11 cellular contexts compared by ENCODE assay signal in genomic region chr15:59169337-59169736, GRCh38. TPM values are rescaled to one million over a fixed set of nuclear protein-coding genes. Genes with fewer than 3 reads are reported as not detected.
DNase-seq lines count a peak whose midpoint lies in the region; ATAC-seq, FAIRE-seq and TF ChIP-seq lines count a peak whose summit lies in the region.
"Had no signal": no experiment of that assay in that cellular context is flagged by ENCODE, and none has a peak within 500 bp of the region (broad histone marks: within the 10 kb centered on the region; RNA-seq: fewer than 3 reads in every experiment).

No MANE protein-coding gene starts in this region.

- H3K9ac ChIP-seq in astrocyte (ENCODE audit: low read length): peak overlapping the region; percentile 69
- H3K9ac ChIP-seq: parathyroid adenoma had no signal

- no peak for DNase-seq in activated T-cell treated with anti-CD3 and anti-CD28 coated beads, Interleukin-2, amount 50 U/mL, for 72 hours
- no peak for DNase-seq in activated T-cell treated with anti-CD3 and anti-CD28 coated beads for 4 hours
- peak; percentile 95 for DNase-seq in astrocyte (ENCODE audit: low read depth)
- peak; percentile 42 for DNase-seq in kidney glomerular epithelial cell (lab: John Stamatoyannopoulos, UW)
- no peak for DNase-seq in tibial artery
- DNase-seq in Caco-2: no peak
- DNase-seq in NCI-H2029 treated with DMSO at 0.1 percent for 48 hours (lab: John Stamatoyannopoulos, UW): no peak
- DNase-seq: CD4-positive, CD25-positive, alpha-beta regulatory T cell; SHP77 had no signal

- H3K27ac Mint-ChIP-seq in activated T-cell treated with anti-CD3 and anti-CD28 coated beads, Interleukin-2, amount 50 U/mL, for 72 hours: peak overlapping the region; percentile 89
- H3K27ac Mint-ChIP-seq in astrocyte (ENCODE audit: unreplicated experiment) (peak overlapping the region; percentile 97), Caco-2 (ENCODE audit: unreplicated experiment) (no peak overlapping the region)
- H3K27ac Mint-ChIP-seq: CD4-positive, CD25-positive, alpha-beta regulatory T cell had no signal

- peaks cover 11% of the 10 kb centered on the region for H3K4me1 Mint-ChIP-seq in activated T-cell treated with anti-CD3 and anti-CD28 coated beads, Interleukin-2, amount 50 U/mL, for 72 hours (ENCODE audit: low read depth)
- H3K4me1 Mint-ChIP-seq in astrocyte (ENCODE audit: low read depth, unreplicated experiment) (peaks cover 40% of the 10 kb centered on the region), Caco-2 (ENCODE audit: low read depth, unreplicated experiment) (peaks cover 9% of the 10 kb centered on the region)
- H3K4me1 Mint-ChIP-seq: CD4-positive, CD25-positive, alpha-beta regulatory T cell had no signal

- ATAC-seq in activated T-cell treated with anti-CD3 and anti-CD28 coated beads, Interleukin-2, amount 50 U/mL, for 72 hours (replicated peaks in 1 of 2): peak; percentile 57 to 74
- no peak for ATAC-seq in HG03432 (IDR thresholded peaks at IDR 0.05; ENCODE audit: unreplicated experiment)

- H3K4me2 ChIP-seq in astrocyte (ENCODE audit: low read length): peak overlapping the region; percentile 46

- H3K4me3 Mint-ChIP-seq in activated T-cell treated with anti-CD3 and anti-CD28 coated beads, Interleukin-2, amount 50 U/mL, for 72 hours: no peak overlapping the region
- H3K4me3 Mint-ChIP-seq in astrocyte (ENCODE audit: unreplicated experiment) (peak overlapping the region; percentile 12), Caco-2 (ENCODE audit: unreplicated experiment) (no peak overlapping the region)
- H3K4me3 Mint-ChIP-seq: CD4-positive, CD25-positive, alpha-beta regulatory T cell had no signal

- H3K27me3 Mint-ChIP-seq in activated T-cell treated with anti-CD3 and anti-CD28 coated beads, Interleukin-2, amount 50 U/mL, for 72 hours (ENCODE audit: low read depth): no peaks in the 10 kb centered on the region
- no peaks in the 10 kb centered on the region for H3K27me3 Mint-ChIP-seq in astrocyte (ENCODE audit: low read depth, unreplicated experiment)
- H3K27me3 Mint-ChIP-seq in Caco-2 (ENCODE audit: insufficient read depth, unreplicated experiment): no peaks in the 10 kb centered on the region
- H3K27me3 Mint-ChIP-seq: CD4-positive, CD25-positive, alpha-beta regulatory T cell had no signal

- TF ChIP-seq CTCF in astrocyte (IDR thresholded peaks at IDR 0.05; ENCODE audit: insufficient read depth, low read depth, low read length) (no peak), tibial artery (IDR thresholded peaks at IDR 0.05) (no peak), Caco-2 (IDR thresholded peaks at IDR 0.05; ENCODE audit: insufficient read depth in 1 of 2, low read depth in 1 of 2, low read length in 1 of 2, severe bottlenecking in 1 of 2, unreplicated experiment in 1 of 2) (no peak)

- intact Hi-C loops in tibial artery (cut with DNase I; ENCODE audit: low total_unique reads): loop anchor here (10.0 kb wide), 1 partner anchor 205 kb away; the partner anchor contains the start of gene MYO1E
- intact Hi-C loops in Caco-2 (cut with micrococcal nuclease; ENCODE audit: unreplicated experiment): loop anchor here (10.0 kb wide), 1 partner anchor 245 kb away; no protein-coding TSS in a partner anchor

- H3K27ac ChIP-seq in astrocyte (ENCODE audit: low read depth, low read length) (peak overlapping the region; percentile 94), tibial artery (peak overlapping the region; percentile 85 to 93)
- H3K27ac ChIP-seq: parathyroid adenoma had no signal

- no peaks in the 10 kb centered on the region for H3K9me3 ChIP-seq in astrocyte (ENCODE audit: insufficient read depth, low read depth, low read length)
- no peaks in the 10 kb centered on the region for H3K9me3 ChIP-seq in tibial artery
- no peaks in the 10 kb centered on the region for H3K9me3 ChIP-seq in Caco-2

- CTCF ChIA-PET in Caco-2 (lab: Charles Lee): no interaction called here

- H3K4me3 ChIP-seq in astrocyte (ENCODE audit: insufficient read depth, low read depth, low read length): no peak overlapping the region
- no peak overlapping the region for H3K4me3 ChIP-seq in tibial artery
- H3K4me3 ChIP-seq in Caco-2 (ENCODE audit: low read depth, low read length): no peak overlapping the region

- H3K27me3 ChIP-seq in astrocyte (ENCODE audit: insufficient read depth, low read length): no peaks in the 10 kb centered on the region
- no peaks in the 10 kb centered on the region for H3K27me3 ChIP-seq in tibial artery
- no peaks in the 10 kb centered on the region for H3K27me3 ChIP-seq in Caco-2 (replicated peaks; ENCODE audit: control insufficient read depth, insufficient read depth, low read length)

- no peaks in the 10 kb centered on the region for H3K79me2 ChIP-seq in astrocyte (ENCODE audit: insufficient read depth, low read length)
- H3K79me2 ChIP-seq: parathyroid adenoma had no signal

- FAIRE-seq in astrocyte (lab: Jason Lieb, UNC): peak; percentile 84

- no peak overlapping the region for H2AFZ ChIP-seq in astrocyte (ENCODE audit: low read depth, low read length)
- H2AFZ ChIP-seq: parathyroid adenoma had no signal

- H3K36me3 ChIP-seq in astrocyte (ENCODE audit: insufficient read depth, low read length) (peaks cover 25% of the 10 kb centered on the region), tibial artery (peaks cover 21 to 51% (median 21%) of the 10 kb centered on the region in 3 donors), Caco-2 (ENCODE audit: control insufficient read depth, insufficient read depth, low read length) (peaks cover 2% of the 10 kb centered on the region; the same call in 1 of the 2 replicates)

- no peaks in the 10 kb centered on the region for H4K20me1 ChIP-seq in astrocyte (ENCODE audit: insufficient read depth, low read length)

- H3K36me3 Mint-ChIP-seq in activated T-cell treated with anti-CD3 and anti-CD28 coated beads, Interleukin-2, amount 50 U/mL, for 72 hours (ENCODE audit: insufficient read depth in 2 of 2): no peaks in the 10 kb centered on the region
- H3K36me3 Mint-ChIP-seq in astrocyte (ENCODE audit: low read depth, unreplicated experiment) (peaks cover 27% of the 10 kb centered on the region), Caco-2 (ENCODE audit: insufficient read depth, unreplicated experiment) (peaks cover 53% of the 10 kb centered on the region)
- H3K36me3 Mint-ChIP-seq: CD4-positive, CD25-positive, alpha-beta regulatory T cell had no signal

- no TSS peak for BruUV-seq in Caco-2 (replicated peaks; lab: Mats Ljungman, UMichigan)

- peaks cover 44% of the 10 kb centered on the region for H3K4me1 ChIP-seq in astrocyte (ENCODE audit: insufficient read depth, low read length)
- peaks cover 6 to 47% (median 34%) of the 10 kb centered on the region in 4 donors for H3K4me1 ChIP-seq in tibial artery
- H3K4me1 ChIP-seq in Caco-2: peaks cover 16% of the 10 kb centered on the region
- H3K4me1 ChIP-seq: parathyroid adenoma had no signal

- H3K9me3 Mint-ChIP-seq in activated T-cell treated with anti-CD3 and anti-CD28 coated beads, Interleukin-2, amount 50 U/mL, for 72 hours: no peaks in the 10 kb centered on the region
- H3K9me3 Mint-ChIP-seq in astrocyte (ENCODE audit: unreplicated experiment) (no peaks in the 10 kb centered on the region), Caco-2 (ENCODE audit: unreplicated experiment) (no peaks in the 10 kb centered on the region)
- H3K9me3 Mint-ChIP-seq: CD4-positive, CD25-positive, alpha-beta regulatory T cell had no signal

- POLR2A ChIA-PET in Caco-2 (lab: Charles Lee): no interaction called here

RNA-seq across cellular contexts. Expression of gene LDHAL6B, which starts 37.3 kb away (rescaled TPM):
- total RNA-seq in activated T-cell treated with anti-CD3 and anti-CD28 coated beads, Interleukin-2, amount 50 U/mL, for 72 hours: not detected
- total RNA-seq in astrocyte (not detected in 2 replicates), Caco-2 (2022) (not detected in 2 replicates)
- total RNA-seq: CD4-positive, CD25-positive, alpha-beta regulatory T cell had no signal

Comparison
In these comparisons a context has a peak if more than half of its experiments do, and no peak if none do; other contexts are left out.
1. DNase-seq: peak in astrocyte (single experiment) and kidney glomerular epithelial cell (single experiment); none in activated T-cell treated with anti-CD3 and anti-CD28 coated beads, Interleukin-2, amount 50 U/mL, for 72 hours (0 of 2), activated T-cell treated with anti-CD3 and anti-CD28 coated beads for 4 hours (single experiment), tibial artery (0 of 2), Caco-2 (0 of 2) and NCI-H2029 treated with DMSO at 0.1 percent for 48 hours (single experiment).